ENCODE assay signal across 15 cellular contexts in genomic region chr14:59342516-59343484, GRCh38.
DNase-seq lines count a peak whose midpoint lies in the region; ATAC-seq, FAIRE-seq and TF ChIP-seq lines count a peak whose summit lies in the region.
"Had no signal": no experiment of that assay in that cellular context is flagged by ENCODE, and none has a peak within 500 bp of the region (broad histone marks: within the 10 kb centered on the region; RNA-seq: fewer than 3 reads in every experiment).

No MANE protein-coding gene starts in this region.

- no peak overlapping the region for H3K4me3 Mint-ChIP-seq in osteocyte (ENCODE audit: unreplicated experiment)
- H3K4me3 Mint-ChIP-seq in stimulated activated naive CD8-positive, alpha-beta T cell treated with anti-CD3 and anti-CD28 coated beads, Interleukin-15, amount 100 ng/mL, for 72 hours = no peak overlapping the region
- H3K4me3 Mint-ChIP-seq: activated naive CD8-positive, alpha-beta T cell treated with anti-CD3 and anti-CD28 coated beads for 36 hours had no signal

- peaks cover 0 to 2% of the 10 kb centered on the region in 2 experiments for H3K36me3 ChIP-seq in endothelial cell of umbilical vein (ENCODE audit: control insufficient read depth in 2 of 2, extremely low read depth in 1 of 2, insufficient read depth in 2 of 2, low read length in 2 of 2)
- H3K36me3 ChIP-seq in mesendoderm (ENCODE audit: control insufficient read depth, insufficient read depth, low read length) = no peaks in the 10 kb centered on the region
- H3K36me3 ChIP-seq in upper lobe of right lung = peaks cover 3% of the 10 kb centered on the region

- no peak overlapping the region for H3K4ac ChIP-seq in mesendoderm (ENCODE audit: low read depth, low read length)

- no peaks in the 10 kb centered on the region for H3K9me3 Mint-ChIP-seq in osteocyte (ENCODE audit: unreplicated experiment)
- no peaks in the 10 kb centered on the region for H3K9me3 Mint-ChIP-seq in stimulated activated naive CD8-positive, alpha-beta T cell treated with anti-CD3 and anti-CD28 coated beads, Interleukin-15, amount 100 ng/mL, for 72 hours
- H3K9me3 Mint-ChIP-seq: activated naive CD8-positive, alpha-beta T cell treated with anti-CD3 and anti-CD28 coated beads for 36 hours had no signal

- CTCF ChIA-PET in endothelial cell of umbilical vein (lab: Charles Lee) = interaction anchor here (1.5 to 2.1 kb wide), 2 partner anchors 12 to 213 kb away, joined by 3 to 4 read pairs; no protein-coding TSS in a partner anchor

- no peak overlapping the region for H2BK15ac ChIP-seq in mesendoderm (replicated peaks; ENCODE audit: low read depth)

- no peak overlapping the region for H3K23ac ChIP-seq in mesendoderm (ENCODE audit: low read length)

- POLR2A ChIA-PET in endothelial cell of umbilical vein (lab: Charles Lee) = no interaction called here

- no peaks in the 10 kb centered on the region for H4K20me1 ChIP-seq in endothelial cell of umbilical vein (replicated peaks; ENCODE audit: control insufficient read depth, extremely low read depth, insufficient read depth, low read length)

- H3K36me3 Mint-ChIP-seq in osteocyte (ENCODE audit: unreplicated experiment) = peaks cover 20% of the 10 kb centered on the region
- H3K36me3 Mint-ChIP-seq: activated naive CD8-positive, alpha-beta T cell treated with anti-CD3 and anti-CD28 coated beads for 36 hours had no signal

- H3K79me1 ChIP-seq in mesendoderm (ENCODE audit: low read length) = no peaks in the 10 kb centered on the region

- no peak overlapping the region for H3K18ac ChIP-seq in mesendoderm (ENCODE audit: low read length)

- no peak overlapping the region for H2BK5ac ChIP-seq in mesendoderm (ENCODE audit: low read length)

- intact Hi-C loops in endothelial cell of umbilical vein (cut with micrococcal nuclease) = no loop called here
- intact Hi-C loops in upper lobe of right lung (cut with DNase I) = no loop called here

- BruUV-seq in endothelial cell of umbilical vein (replicated peaks; lab: Mats Ljungman, UMichigan) = TSS peak; percentile 33

- ATAC-seq in upper lobe of right lung = peak; percentile 56
- no peak for ATAC-seq in stimulated activated naive CD8-positive, alpha-beta T cell treated with anti-CD3 and anti-CD28 coated beads, Interleukin-15, amount 100 ng/mL, for 72 hours

- H3K4me2 ChIP-seq in endothelial cell of umbilical vein (ENCODE audit: insufficient read depth, low read length) (peak overlapping the region; percentile 56), mesendoderm (ENCODE audit: low read length) (no peak overlapping the region)

- H4K8ac ChIP-seq in mesendoderm (ENCODE audit: low read depth, low read length) = no peak overlapping the region

- H3K4me1 Mint-ChIP-seq in osteocyte (ENCODE audit: unreplicated experiment) = peaks cover 9% of the 10 kb centered on the region
- no peaks in the 10 kb centered on the region for H3K4me1 Mint-ChIP-seq in stimulated activated naive CD8-positive, alpha-beta T cell treated with anti-CD3 and anti-CD28 coated beads, Interleukin-15, amount 100 ng/mL, for 72 hours
- H3K4me1 Mint-ChIP-seq: activated naive CD8-positive, alpha-beta T cell treated with anti-CD3 and anti-CD28 coated beads for 36 hours had no signal

- no peak overlapping the region for H2BK120ac ChIP-seq in mesendoderm (ENCODE audit: low read depth, low read length)

- no peaks in the 10 kb centered on the region for H3K79me2 ChIP-seq in endothelial cell of umbilical vein (ENCODE audit: control insufficient read depth, insufficient read depth, low read length)
- H3K79me2 ChIP-seq in mesendoderm (ENCODE audit: control insufficient read depth, insufficient read depth, low read length) = no peaks in the 10 kb centered on the region

- H2AK5ac ChIP-seq in mesendoderm (ENCODE audit: low read length) = no peak overlapping the region

- no peak overlapping the region for H2AFZ ChIP-seq in endothelial cell of umbilical vein (ENCODE audit: low read depth, low read length)

- H3K27me3 ChIP-seq in endothelial cell of umbilical vein (ENCODE audit: control insufficient read depth in 2 of 2, insufficient read depth in 2 of 2, low read length in 2 of 2) (no peaks in the 10 kb centered on the region), mesendoderm (ENCODE audit: insufficient read depth, low read length, poor library complexity) (no peaks in the 10 kb centered on the region), upper lobe of right lung (no peaks in the 10 kb centered on the region)

- H3K4me3 ChIP-seq in endothelial cell of umbilical vein (replicated peaks in 1 of 3; ENCODE audit: insufficient read depth in 1 of 3, low read depth in 1 of 3, low read length in 3 of 3) (no peak overlapping the region), mesendoderm (ENCODE audit: low read length) (no peak overlapping the region), upper lobe of right lung (no peak overlapping the region)

- no CpG with 5 or more reads among the region's 11 CpGs for WGBS in mesendoderm (ENCODE audit: extremely low coverage, insufficient coverage, low lambda C conversion rate)

- dilution Hi-C loops in endothelial cell of umbilical vein (cut with MboI; ENCODE audit: extremely low pct_ligation_motif_present, low sequenced_read_pairs) = no loop called here

- TF ChIP-seq CTCF in endothelial cell of umbilical vein (IDR thresholded peaks at IDR 0.05; ENCODE audit: extremely low read depth in 1 of 2, insufficient read depth in 1 of 2, low read depth in 1 of 2, low read length in 2 of 2) (no peak), upper lobe of right lung (IDR thresholded peaks at IDR 0.05) (no peak), osteocyte (IDR thresholded peaks at IDR 0.05) (no peak)

- H3K4me1 ChIP-seq in endothelial cell of umbilical vein (ENCODE audit: control insufficient read depth, extremely low read depth, insufficient read depth, low read length) (peaks cover 15% of the 10 kb centered on the region), mesendoderm (ENCODE audit: control insufficient read depth, low read depth, low read length) (peaks cover 8% of the 10 kb centered on the region), upper lobe of right lung (peaks cover 1% of the 10 kb centered on the region)

- H3K9me3 ChIP-seq in endothelial cell of umbilical vein (replicated peaks; ENCODE audit: control insufficient read depth, insufficient read depth, low read length) = no peaks in the 10 kb centered on the region
- H3K9me3 ChIP-seq in upper lobe of right lung = no peaks in the 10 kb centered on the region

- H3K27ac ChIP-seq in endothelial cell of umbilical vein (ENCODE audit: insufficient read depth, low read depth, low read length) (peak overlapping the region; percentile 46), mesendoderm (ENCODE audit: low read depth, low read length) (no peak overlapping the region), upper lobe of right lung (no peak overlapping the region)
- H3K27ac ChIP-seq: HL-60, VCaP had no signal

- no peak overlapping the region for H3K56ac ChIP-seq in mesendoderm (ENCODE audit: low read length)

- TF ChIP-seq POLR2A in endothelial cell of umbilical vein (IDR thresholded peaks at IDR 0.05; ENCODE audit: low read depth, low read length) = no peak

- H3K9ac ChIP-seq in endothelial cell of umbilical vein (replicated peaks; ENCODE audit: extremely low read depth, insufficient read depth, low read length) (peak overlapping the region; percentile 8), mesendoderm (ENCODE audit: low read length) (no peak overlapping the region)

- no peaks in the 10 kb centered on the region for H3K9me1 ChIP-seq in endothelial cell of umbilical vein (replicated peaks; ENCODE audit: control insufficient read depth, extremely low read depth, insufficient read depth, low read length)

- H3K27ac Mint-ChIP-seq in osteocyte (ENCODE audit: unreplicated experiment) = no peak overlapping the region
- H3K27ac Mint-ChIP-seq in stimulated activated naive CD8-positive, alpha-beta T cell treated with anti-CD3 and anti-CD28 coated beads, Interleukin-15, amount 100 ng/mL, for 72 hours = no peak overlapping the region
- H3K27ac Mint-ChIP-seq: activated naive CD8-positive, alpha-beta T cell treated with anti-CD3 and anti-CD28 coated beads for 36 hours had no signal

- DNase-seq in M059J (ENCODE audit: low read depth) (peak; percentile 74), endothelial cell of umbilical vein (ENCODE audit: low read depth, low spot score) (no peak), mesendoderm (peak; percentile 64), upper lobe of right lung (no peak), osteocyte (ENCODE audit: extremely low spot score, unreplicated experiment) (no peak), SKM-1 treated with dmso at 0.1 percent for 144 hours (lab: John Stamatoyannopoulos, UW; ENCODE audit: unreplicated experiment) (no peak)
- DNase-seq in stimulated activated naive CD8-positive, alpha-beta T cell treated with anti-CD3 and anti-CD28 coated beads, Interleukin-15, amount 100 ng/mL, for 72 hours = no peak
- DNase-seq: activated CD8-positive, alpha-beta memory T cell treated with anti-CD3 and anti-CD28 coated beads, Interleukin-2, amount 50 U/mL, for 48 hours; activated naive CD8-positive, alpha-beta T cell treated with anti-CD3 and anti-CD28 coated beads for 36 hours; cortex of kidney; GF-D8; stimulated activated naive CD4-positive, alpha-beta T cell treated with Interleukin-2 at 50 U/mL for 16 hours had no signal

- no peak overlapping the region for H4K5ac ChIP-seq in mesendoderm (ENCODE audit: low read length)

- no peak for FAIRE-seq in endothelial cell of umbilical vein (lab: Jason Lieb, UNC)
- FAIRE-seq: GM18507 had no signal

- no peaks in the 10 kb centered on the region for H3K27me3 Mint-ChIP-seq in osteocyte (ENCODE audit: unreplicated experiment)
- H3K27me3 Mint-ChIP-seq in stimulated activated naive CD8-positive, alpha-beta T cell treated with anti-CD3 and anti-CD28 coated beads, Interleukin-15, amount 100 ng/mL, for 72 hours = no peaks in the 10 kb centered on the region
- H3K27me3 Mint-ChIP-seq: activated naive CD8-positive, alpha-beta T cell treated with anti-CD3 and anti-CD28 coated beads for 36 hours had no signal

TF ChIP-seq in endothelial cell of umbilical vein, 7 proteins besides CTCF, POLR2A, EP300 and RAD21:
- TF ChIP-seq EZH2 (IDR thresholded peaks at IDR 0.05; ENCODE audit: borderline replicate concordance, low read depth, low read length, severe bottlenecking) (no peak), FOS (IDR thresholded peaks at IDR 0.05; ENCODE audit: borderline replicate concordance, insufficient read depth, low read length) (no peak), MAX (IDR thresholded peaks at IDR 0.05; ENCODE audit: insufficient read depth, insufficient read length) (no peak), POLR2AphosphoS5 (IDR thresholded peaks at IDR 0.05; ENCODE audit: insufficient read depth, low read depth, low read length) (no peak), GATA2 (IDR thresholded peaks at IDR 0.05; ENCODE audit: insufficient read depth, insufficient read length, low read depth, low read length) (no peak), JUN (IDR thresholded peaks at IDR 0.05; ENCODE audit: borderline replicate concordance, insufficient read depth, insufficient read length, low read depth) (no peak), MYC (IDR thresholded peaks at IDR 0.05; ENCODE audit: low read depth, low read length) (no peak)

Comparison
In these comparisons a context has a peak if more than half of its experiments do, and no peak if none do; other contexts are left out.
1. DNase-seq: peak in M059J (single experiment) and mesendoderm (single experiment); none in endothelial cell of umbilical vein (single experiment), upper lobe of right lung (single experiment), osteocyte (single experiment), SKM-1 treated with dmso at 0.1 percent for 144 hours (single experiment) and stimulated activated naive CD8-positive, alpha-beta T cell treated with anti-CD3 and anti-CD28 coated beads, Interleukin-15, amount 100 ng/mL, for 72 hours (0 of 2).